ENCODE assay signal across 16 cellular contexts in genomic region chr5:139297439-139298133, GRCh38. TPM values are rescaled to one million over a fixed set of nuclear protein-coding genes. Genes with fewer than 3 reads are reported as not detected.
DNase-seq lines count a peak whose midpoint lies in the region; ATAC-seq, FAIRE-seq and TF ChIP-seq lines count a peak whose summit lies in the region.
"Had no signal": no experiment of that assay in that cellular context is flagged by ENCODE, and none has a peak within 500 bp of the region (broad histone marks: within the 10 kb centered on the region; RNA-seq: fewer than 3 reads in every experiment).

No MANE protein-coding gene starts in this region.

- peak overlapping the region; percentile 29; the same call in 1 of the 2 replicates for H3K27ac ChIP-seq in SU-DHL-6 (ENCODE audit: low read depth, low read length)
- H3K27ac ChIP-seq in small intestine (ENCODE audit: low read depth in 1 of 2, low read length in 1 of 2) = no peak overlapping the region
- H3K27ac ChIP-seq: WERI-Rb-1 had no signal

- H2AFZ ChIP-seq in SU-DHL-6 (ENCODE audit: low read depth, low read length, severe bottlenecking) = no peak overlapping the region

- WGBS in small intestine, 3 donors = 13 to 62% (median 29%) methylated on average over 2 of the region's 2 CpGs

- H3K4me1 Mint-ChIP-seq in activated T-cell treated with anti-CD3 and anti-CD28 coated beads, Interleukin-2, amount 50 U/mL, for 4 hours (ENCODE audit: low read depth) = peaks cover 73% of the 10 kb centered on the region
- H3K4me1 Mint-ChIP-seq in glutamatergic neuron (ENCODE audit: low read depth, unreplicated experiment) = peaks cover 34% of the 10 kb centered on the region

- peak overlapping the region; percentile 97 for H3K9ac ChIP-seq in SU-DHL-6 (ENCODE audit: low read length)

- H3K9me2 ChIP-seq in SU-DHL-6 (replicated peaks; ENCODE audit: insufficient read depth, low read length) = no peaks in the 10 kb centered on the region

- peaks cover 30% of the 10 kb centered on the region for H3F3A ChIP-seq in SU-DHL-6 (ENCODE audit: insufficient read depth)

- H3K9me3 Mint-ChIP-seq in activated T-cell treated with anti-CD3 and anti-CD28 coated beads, Interleukin-2, amount 50 U/mL, for 4 hours = no peaks in the 10 kb centered on the region
- H3K9me3 Mint-ChIP-seq in glutamatergic neuron (ENCODE audit: unreplicated experiment) = peaks cover 18% of the 10 kb centered on the region

- H3K27ac Mint-ChIP-seq in glutamatergic neuron (ENCODE audit: unreplicated experiment) = peak overlapping the region; percentile 12

- H3K9me3 ChIP-seq in SU-DHL-6 (ENCODE audit: insufficient read depth, low read length) (no peaks in the 10 kb centered on the region), small intestine (ENCODE audit: control insufficient read depth, low read depth) (no peaks in the 10 kb centered on the region)

- H3K4me2 ChIP-seq in SU-DHL-6 (ENCODE audit: low read depth, low read length, poor library complexity, severe bottlenecking) = peak overlapping the region; percentile 98

- H3K36me3 ChIP-seq in SU-DHL-6 (ENCODE audit: low read length) = peaks cover 9% of the 10 kb centered on the region
- H3K36me3 ChIP-seq in small intestine (ENCODE audit: control insufficient read depth in 2 of 2, insufficient read depth in 2 of 2, low read length in 2 of 2) = no peaks in the 10 kb centered on the region

- ATAC-seq in activated T-cell treated with anti-CD3 and anti-CD28 coated beads, Interleukin-2, amount 50 U/mL, for 4 hours = no peak

- H3K36me3 Mint-ChIP-seq in activated T-cell treated with anti-CD3 and anti-CD28 coated beads, Interleukin-2, amount 50 U/mL, for 4 hours (ENCODE audit: insufficient read depth) = peaks cover 29% of the 10 kb centered on the region
- no peaks in the 10 kb centered on the region for H3K36me3 Mint-ChIP-seq in glutamatergic neuron (ENCODE audit: unreplicated experiment)

- H3K4me3 ChIP-seq in SU-DHL-6 (ENCODE audit: insufficient read depth, low read length, poor library complexity, severe bottlenecking) (peak overlapping the region; percentile 82), small intestine (ENCODE audit: low read depth in 1 of 2, low read length in 2 of 2) (no peak overlapping the region)
- H3K4me3 ChIP-seq: lung had no signal

- TF ChIP-seq CTCF in SU-DHL-6 (IDR thresholded peaks at IDR 0.05; ENCODE audit: insufficient read depth, low read length, poor library complexity, severe bottlenecking) = no peak
- TF ChIP-seq CTCF in glutamatergic neuron (IDR thresholded peaks at IDR 0.05; ENCODE audit: partially characterized antibody, unreplicated experiment) = no peak
- TF ChIP-seq CTCF in GM13976 (IDR thresholded peaks at IDR 0.05; ENCODE audit: borderline replicate concordance, control extremely low read depth, extremely low read depth, insufficient read depth, missing control alignments) = no peak

- H3K4me1 ChIP-seq in small intestine (ENCODE audit: control insufficient read depth in 2 of 2, insufficient read depth in 1 of 2, low read depth in 1 of 2, low read length in 1 of 2) = peaks cover 0 to 30% of the 10 kb centered on the region in 2 donors

- no peaks in the 10 kb centered on the region for H3K27me3 Mint-ChIP-seq in activated T-cell treated with anti-CD3 and anti-CD28 coated beads, Interleukin-2, amount 50 U/mL, for 4 hours (ENCODE audit: low read depth)
- peaks cover 14% of the 10 kb centered on the region for H3K27me3 Mint-ChIP-seq in glutamatergic neuron (ENCODE audit: unreplicated experiment)

- H3K4me3 Mint-ChIP-seq in activated T-cell treated with anti-CD3 and anti-CD28 coated beads, Interleukin-2, amount 50 U/mL, for 4 hours = peak overlapping the region; percentile 98
- peak overlapping the region; percentile 69 for H3K4me3 Mint-ChIP-seq in glutamatergic neuron (ENCODE audit: unreplicated experiment)

- no peak for FAIRE-seq in small intestine (lab: Jason Lieb, UNC)
- FAIRE-seq: frontal cortex, G401.6 had no signal

- peaks cover 57% of the 10 kb centered on the region for H4K20me1 ChIP-seq in SU-DHL-6 (ENCODE audit: low read depth, low read length)

- in situ Hi-C loops in GM13976 (cut with MboI; ENCODE audit: low sequenced_read_pairs, unreplicated experiment) = no loop called here

- H3K27me3 ChIP-seq in SU-DHL-6 (ENCODE audit: low read length) (no peaks in the 10 kb centered on the region), small intestine (ENCODE audit: control insufficient read depth in 2 of 2, insufficient read depth in 2 of 2, low read length in 2 of 2) (no peaks in the 10 kb centered on the region)

- H3K79me2 ChIP-seq in SU-DHL-6 (ENCODE audit: insufficient read depth, low read length) = peaks cover 96% of the 10 kb centered on the region

- no peak for DNase-seq in activated T-cell treated with anti-CD3 and anti-CD28 coated beads, Interleukin-2, amount 50 U/mL, for 4 hours
- no peak for DNase-seq in activated T-cell treated with anti-CD3 and anti-CD28 coated beads, Interleukin-2, amount 50 U/mL, for 48 hours
- no peak for DNase-seq in glutamatergic neuron
- DNase-seq in small intestine = peak; percentile 14
- DNase-seq in MV-4-11 (lab: John Stamatoyannopoulos, UW) = no peak
- DNase-seq in GM13976 (ENCODE audit: low spot score) = no peak
- DNase-seq in stimulated activated CD4-positive, alpha-beta T cell treated with anti-CD3 and anti-CD28 coated beads, Interleukin-12 subunit alpha, Interleukin-12 subunit beta, amount 100 ng/mL, for 4 hours = no peak
- DNase-seq: activated gamma-delta T cell treated with Interleukin-2 at 50 U/mL for 16 hours, cortex of kidney, KG1, NCI-H2171, WERI-Rb-1 had no signal

RNA-seq across cellular contexts. Expression of gene MATR3, which starts 4.0 kb away (rescaled TPM):
- total RNA-seq in activated T-cell treated with anti-CD3 and anti-CD28 coated beads, Interleukin-2, amount 50 U/mL, for 4 hours = 100 to 1,000 TPM; 201 to 208 (median 202) TPM
- 372 TPM for total RNA-seq in glutamatergic neuron (ENCODE audit: unreplicated experiment)
- polyA plus RNA-seq in small intestine = 100 to 1,000 TPM in 1 of 3 donors, 10 to 100 TPM in 2; 63.1 to 128 (median 72.7) TPM

RNA-seq across cellular contexts. Expression of gene PAIP2, which starts 44.1 kb away (rescaled TPM):
- 10 to 100 TPM; 47.0 to 59.9 (median 50.5) TPM for total RNA-seq in activated T-cell treated with anti-CD3 and anti-CD28 coated beads, Interleukin-2, amount 50 U/mL, for 4 hours
- total RNA-seq in glutamatergic neuron (ENCODE audit: unreplicated experiment) = 128 TPM
- 10 to 100 TPM; 43.6 to 58.9 (median 56.5) TPM for polyA plus RNA-seq in small intestine
